In the genomic region with DNA sequence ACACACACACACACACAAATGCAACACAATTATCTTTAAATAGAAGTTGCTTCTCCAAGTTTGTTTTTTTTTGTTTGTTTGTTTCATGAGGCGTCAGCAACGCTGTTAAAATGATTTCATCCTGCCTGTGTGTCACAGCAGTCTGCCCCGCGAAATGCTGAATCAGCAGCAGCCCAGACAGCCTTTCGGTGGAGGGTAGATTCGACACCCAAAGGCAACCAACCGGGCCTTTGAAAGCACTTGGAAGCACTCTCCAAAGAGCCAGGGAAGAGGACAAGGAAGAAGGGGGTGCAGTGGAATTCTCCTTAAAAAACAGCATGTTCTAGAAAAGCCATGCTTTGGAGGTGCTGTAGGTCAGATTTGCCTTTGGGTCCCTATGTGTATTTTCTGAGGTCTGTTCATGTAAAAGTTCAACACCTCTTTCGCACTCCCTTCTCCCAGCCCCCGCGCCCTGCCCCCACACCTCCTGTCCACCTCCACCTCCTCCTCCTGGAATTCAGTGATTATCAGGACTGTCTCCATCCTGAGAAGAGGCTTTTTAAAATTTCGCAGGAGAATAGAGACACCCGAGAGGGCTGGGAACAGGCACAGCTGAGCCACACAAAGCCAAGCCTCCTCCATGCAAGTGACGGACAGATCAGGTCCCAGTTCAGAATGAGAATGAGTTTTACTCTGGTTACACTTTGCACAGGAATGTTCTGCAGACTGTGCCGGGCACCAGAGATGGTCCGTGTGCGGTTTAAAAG, we compare ENCODE assay signal across 11 cellular contexts.
A peak's percentile ranks its signal among the peaks of the same experiment; 100 is the strongest.
DNase-seq lines count a peak whose midpoint lies in the region; ATAC-seq, FAIRE-seq and TF ChIP-seq lines count a peak whose summit lies in the region.
"Had no signal": no experiment of that assay in that cellular context is flagged by ENCODE, and none has a peak within 500 bp of the region (broad histone marks: within the 10 kb centered on the region; RNA-seq: fewer than 3 reads in every experiment).

No MANE protein-coding gene starts in this region.

- no peak for TF ChIP-seq RAD21 in GM12878 (IDR thresholded peaks at IDR 0.05; ENCODE audit: insufficient read depth, low read depth, low read length)

- H3K4me3 ChIP-seq in HEK293 (ENCODE audit: low read depth, low read length) (no peak overlapping the region), GM12878 (no peak overlapping the region), kidney (ENCODE audit: low read length in 2 of 2) (no peak overlapping the region), smooth muscle cell (no peak overlapping the region)
- H3K4me3 ChIP-seq: tibial nerve had no signal

- no peaks in the 10 kb centered on the region for H3K27me3 ChIP-seq in GM12878 (replicated peaks in 1 of 2; ENCODE audit: control insufficient read depth in 2 of 2, insufficient read depth in 2 of 2, low read length in 1 of 2)
- no peaks in the 10 kb centered on the region for H3K27me3 ChIP-seq in smooth muscle cell (ENCODE audit: low read depth)
- H3K27me3 ChIP-seq: tibial nerve had no signal

- H3K9ac ChIP-seq in GM12878 (ENCODE audit: control insufficient read depth, insufficient read depth, low read length) (no peak overlapping the region), kidney (ENCODE audit: low read length in 2 of 2) (peak overlapping the region in 1 of 2 donors; percentile 20), smooth muscle cell (ENCODE audit: low read depth) (peak overlapping the region; percentile 82)

- WGBS in GM12878 (ENCODE audit: insufficient coverage, insufficient replicate concordance, low lambda C conversion rate, missing lambda C conversion rate): 94% methylated on average over 16 of the region's 16 CpGs
- 20% methylated on average over 16 of the region's 16 CpGs for WGBS in smooth muscle cell (ENCODE audit: low lambda C conversion rate)

- no peak overlapping the region for H2AFZ ChIP-seq in GM12878 (ENCODE audit: control insufficient read depth, low read depth, low read length)
- H2AFZ ChIP-seq in smooth muscle cell (ENCODE audit: low read depth): no peak overlapping the region

- no TSS peak for BruUV-seq in GM12878 (replicated peaks; lab: Mats Ljungman, UMichigan)

- H3K4me1 ChIP-seq in HEK293 (ENCODE audit: control insufficient read depth, insufficient read depth, low read length) (no peaks in the 10 kb centered on the region), GM12878 (ENCODE audit: control insufficient read depth, insufficient read depth, low read length) (peaks cover 64% of the 10 kb centered on the region), kidney (ENCODE audit: control insufficient read depth in 1 of 2, insufficient read depth in 1 of 2, low read depth in 1 of 2, low read length in 2 of 2) (peaks cover 15 to 24% of the 10 kb centered on the region in 2 donors), smooth muscle cell (ENCODE audit: low read depth) (peaks cover 63% of the 10 kb centered on the region)

- H3F3A ChIP-seq in smooth muscle cell (ENCODE audit: low read depth): peaks cover 21% of the 10 kb centered on the region

- intact Hi-C loops in GM12878 (cut with micrococcal nuclease; ENCODE audit: unreplicated experiment): no loop called here
- intact Hi-C loops in kidney (cut with DNase I): no loop called here

- H3K27ac ChIP-seq in HEK293 (ENCODE audit: extremely low read depth, low read depth, low read length): no peak overlapping the region
- 0 out of 2 replicates have a peak overlapping the region, but pooled peaks have one; percentile 6 for H3K27ac ChIP-seq in GM12878 (ENCODE audit: control insufficient read depth, insufficient read depth)
- peak overlapping the region; percentile 13 to 45 for H3K27ac ChIP-seq in kidney (ENCODE audit: low read depth in 2 of 2, low read length in 2 of 2)
- peak overlapping the region; percentile 95 for H3K27ac ChIP-seq in smooth muscle cell (ENCODE audit: low read depth)

- TF ChIP-seq EP300 in GM12878 (IDR thresholded peaks at IDR 0.05; ENCODE audit: borderline replicate concordance in 1 of 2, control insufficient read depth in 1 of 2, low read depth in 2 of 2, low read length in 2 of 2): no peak

- H3K4me2 ChIP-seq in GM12878 (ENCODE audit: control insufficient read depth, insufficient read depth) (no peak overlapping the region), smooth muscle cell (peak overlapping the region; percentile 81)

- no peak for ATAC-seq in GM12878
- no peak for ATAC-seq in HG03571 (IDR thresholded peaks at IDR 0.05; ENCODE audit: unreplicated experiment)

- POLR2A ChIA-PET in HEK293 (lab: Yijun Ruan, JAX): no interaction called here
- POLR2A ChIA-PET in GM12878 (lab: Charles Lee): no interaction called here

- DNase-seq in GM12878 (ENCODE audit: low read depth, low spot score) (no peak), kidney (no peak), smooth muscle cell (lab: John Stamatoyannopoulos, UW; ENCODE audit: unreplicated experiment) (no peak), cerebellar nuclear complex (lab: John Stamatoyannopoulos, UW) (no peak)
- no peak for DNase-seq in stimulated activated naive CD4-positive, alpha-beta T cell (lab: John Stamatoyannopoulos, UW)
- DNase-seq: activated naive CD4-positive, alpha-beta T cell; foreskin melanocyte; T1000 had no signal

- no peak for TF ChIP-seq POLR2A in GM12878 (IDR thresholded peaks at IDR 0.05; ENCODE audit: low read depth, low read length)

- H4K20me1 ChIP-seq in GM12878 (ENCODE audit: control insufficient read depth, insufficient read depth) (no peaks in the 10 kb centered on the region), smooth muscle cell (ENCODE audit: low read depth) (peaks cover 6% of the 10 kb centered on the region)

- H3K36me3 ChIP-seq in HEK293 (ENCODE audit: control insufficient read depth in 2 of 2, insufficient read depth in 1 of 2, low read length in 2 of 2): no peaks in the 10 kb centered on the region
- H3K36me3 ChIP-seq in GM12878 (ENCODE audit: control insufficient read depth in 2 of 2, insufficient read depth in 2 of 2, low read length in 1 of 2): peaks cover 6 to 20% of the 10 kb centered on the region in 2 experiments; a peak in 3 of 4 replicates
- no peaks in the 10 kb centered on the region for H3K36me3 ChIP-seq in kidney (ENCODE audit: control insufficient read depth in 1 of 2, insufficient read depth in 2 of 2, low read length in 2 of 2)
- H3K36me3 ChIP-seq in smooth muscle cell (ENCODE audit: low read depth): no peaks in the 10 kb centered on the region
- H3K36me3 ChIP-seq: tibial nerve had no signal

- SMC1A ChIA-PET in GM12878 (lab: Charles Lee; ENCODE audit: uncharacterized antibody, unreplicated experiment): no interaction called here

- no peak for FAIRE-seq in GM12878 (lab: Jason Lieb, UNC)
- FAIRE-seq in kidney (lab: Jason Lieb, UNC): no peak

- no peak for TF ChIP-seq CTCF in HEK293 (tag by site-specific recombination; IDR thresholded peaks at IDR 0.05)
- TF ChIP-seq CTCF in GM12878 (IDR thresholded peaks at IDR 0.05 in 2 of 3, conservative IDR thresholded peaks at IDR 0.05 in 1 of 3; ENCODE audit: control insufficient read depth in 2 of 3, extremely low read depth in 1 of 3, insufficient read depth in 1 of 3, low read depth in 3 of 3, low read length in 3 of 3): no peak
- no peak for TF ChIP-seq CTCF in kidney (IDR thresholded peaks at IDR 0.05; ENCODE audit: borderline replicate concordance, extremely low read depth, insufficient read depth)
- TF ChIP-seq CTCF in smooth muscle cell (IDR thresholded peaks at IDR 0.05; ENCODE audit: borderline replicate concordance, insufficient read depth, poor library complexity, severe bottlenecking): no peak

- H3K79me2 ChIP-seq in GM12878 (ENCODE audit: control insufficient read depth, insufficient read depth, low read length) (peaks cover 62% of the 10 kb centered on the region), smooth muscle cell (ENCODE audit: low read depth) (peaks cover 23% of the 10 kb centered on the region)

- in situ Hi-C loops in GM12878 (cut with MboI): no loop called here

- RAD21 ChIA-PET in GM12878 (lab: Charles Lee; ENCODE audit: unreplicated experiment): interaction anchor here (0.9 kb wide), 1 partner anchor 18 kb away, joined by 3 read pairs; no protein-coding TSS in a partner anchor

- no peaks in the 10 kb centered on the region for H3K9me3 ChIP-seq in HEK293 (ENCODE audit: control insufficient read depth, insufficient read depth, low read depth, low read length)
- H3K9me3 ChIP-seq in GM12878 (replicated peaks; ENCODE audit: control insufficient read depth, insufficient read depth, low read length): no peaks in the 10 kb centered on the region
- H3K9me3 ChIP-seq in kidney (ENCODE audit: control insufficient read depth in 1 of 2, low read length in 2 of 2): no peaks in the 10 kb centered on the region
- H3K9me3 ChIP-seq in smooth muscle cell (replicated peaks; ENCODE audit: low read depth): no peaks in the 10 kb centered on the region
- H3K9me3 ChIP-seq: tibial nerve had no signal

- CTCF ChIA-PET in HEK293 (lab: Yijun Ruan, JAX) (interaction anchor here (0.6 kb wide), 1 partner anchor 84 kb away, joined by 3 read pairs; no protein-coding TSS in a partner anchor), GM12878 (lab: Yijun Ruan, JAX) (no interaction called here)

TF ChIP-seq in HEK293, 187 proteins besides CTCF, POLR2A, EP300 and RAD21 (continues in another document):
- TF ChIP-seq, protein P1, sequence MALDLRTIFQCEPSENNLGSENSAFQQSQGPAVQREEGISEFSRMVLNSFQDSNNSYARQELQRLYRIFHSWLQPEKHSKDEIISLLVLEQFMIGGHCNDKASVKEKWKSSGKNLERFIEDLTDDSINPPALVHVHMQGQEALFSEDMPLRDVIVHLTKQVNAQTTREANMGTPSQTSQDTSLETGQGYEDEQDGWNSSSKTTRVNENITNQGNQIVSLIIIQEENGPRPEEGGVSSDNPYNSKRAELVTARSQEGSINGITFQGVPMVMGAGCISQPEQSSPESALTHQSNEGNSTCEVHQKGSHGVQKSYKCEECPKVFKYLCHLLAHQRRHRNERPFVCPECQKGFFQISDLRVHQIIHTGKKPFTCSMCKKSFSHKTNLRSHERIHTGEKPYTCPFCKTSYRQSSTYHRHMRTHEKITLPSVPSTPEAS (tag by site-specific recombination; IDR thresholded peaks at IDR 0.05): 0 out of 2 replicates have a peak, but pooled peaks have one; percentile 29
- peak; percentile 36; the same call in 1 of the 2 replicates for TF ChIP-seq EGR2 (tag by site-specific recombination; IDR thresholded peaks at IDR 0.05; ENCODE audit: low read depth)

TF ChIP-seq in GM12878, 131 proteins besides CTCF, POLR2A, EP300 and RAD21 (continues in another document):
- TF ChIP-seq YBX1 (IDR thresholded peaks at IDR 0.05): no peak
- TF ChIP-seq SUPT20H (IDR thresholded peaks at IDR 0.05; ENCODE audit: borderline replicate concordance, control insufficient read depth, low read depth, low read length): no peak
- no peak for TF ChIP-seq YY1 (IDR thresholded peaks at IDR 0.05; ENCODE audit: low read depth, low read length)
- no peak for TF ChIP-seq SMARCA5 (IDR thresholded peaks at IDR 0.05)
- TF ChIP-seq RAD51 (IDR thresholded peaks at IDR 0.05): no peak
